8 cellular contexts compared by ENCODE assay signal in genomic region chr1:53328009-53328489, GRCh38. TPM values are rescaled to one million over a fixed set of nuclear protein-coding genes. Genes with fewer than 3 reads are reported as not detected.
DNase-seq lines count a peak whose midpoint lies in the region; ATAC-seq, FAIRE-seq and TF ChIP-seq lines count a peak whose summit lies in the region.

TSS of gene LRP8 (minus strand) at chr1:53328070. CDS start at chr1:53327912, 158 bp downstream.

- H3K9ac ChIP-seq in endothelial cell of umbilical vein (replicated peaks; ENCODE audit: extremely low read depth, insufficient read depth, low read length) = peak within 1 kb of the TSS; percentile 85
- peak within 1 kb of the TSS; percentile 53 to 60 for H3K9ac ChIP-seq in mucosa of rectum (ENCODE audit: low read depth in 1 of 2, low read length in 2 of 2)

- peak; percentile 34 for ATAC-seq in HG03439 (IDR thresholded peaks at IDR 0.05; ENCODE audit: unreplicated experiment)

- no peaks in the 10 kb centered on the region for H3K27me3 ChIP-seq in endothelial cell of umbilical vein (ENCODE audit: control insufficient read depth in 2 of 2, insufficient read depth in 2 of 2, low read length in 2 of 2)
- no peaks in the 10 kb centered on the region for H3K27me3 ChIP-seq in mucosa of rectum (ENCODE audit: control insufficient read depth in 2 of 2, insufficient read depth in 2 of 2, low read length in 2 of 2)

- H3K27ac ChIP-seq in endothelial cell of umbilical vein (ENCODE audit: insufficient read depth, low read depth, low read length) (peak within 1 kb of the TSS; percentile 81), mucosa of rectum (ENCODE audit: low read depth in 2 of 2, low read length in 2 of 2) (peak within 1 kb of the TSS in 1 of 2 donors; percentile 16)

- POLR2A ChIA-PET in endothelial cell of umbilical vein (lab: Charles Lee) = no interaction called here

- no peaks in the 10 kb centered on the region for H3K36me3 ChIP-seq in endothelial cell of umbilical vein (ENCODE audit: control insufficient read depth in 2 of 2, extremely low read depth in 1 of 2, insufficient read depth in 2 of 2, low read length in 2 of 2)
- no peaks in the 10 kb centered on the region for H3K36me3 ChIP-seq in mucosa of rectum (ENCODE audit: control insufficient read depth in 2 of 2, insufficient read depth in 2 of 2, low read length in 2 of 2)

- no peaks in the 10 kb centered on the region for H3K9me1 ChIP-seq in endothelial cell of umbilical vein (replicated peaks; ENCODE audit: control insufficient read depth, extremely low read depth, insufficient read depth, low read length)

- H3K4me3 ChIP-seq in AG10803 (ENCODE audit: low read length) = peak within 1 kb of the TSS; percentile 72
- peak within 1 kb of the TSS; percentile 53 to 83 (median 79) for H3K4me3 ChIP-seq in endothelial cell of umbilical vein (replicated peaks in 1 of 3; ENCODE audit: insufficient read depth in 1 of 3, low read depth in 1 of 3, low read length in 3 of 3)
- H3K4me3 ChIP-seq in mucosa of rectum (ENCODE audit: low read length in 2 of 2) = peak within 1 kb of the TSS; percentile 75 to 78

- H3K4me1 ChIP-seq in endothelial cell of umbilical vein (ENCODE audit: control insufficient read depth, extremely low read depth, insufficient read depth, low read length) = peaks cover 16% of the 10 kb centered on the region
- H3K4me1 ChIP-seq in mucosa of rectum (ENCODE audit: control insufficient read depth in 2 of 2, insufficient read depth in 2 of 2, low read length in 2 of 2) = peaks cover 12 to 14% of the 10 kb centered on the region in 2 donors

- dilution Hi-C loops in endothelial cell of umbilical vein (cut with MboI; ENCODE audit: extremely low pct_ligation_motif_present, low sequenced_read_pairs) = no loop called here

- peaks cover 33% of the 10 kb centered on the region for H3K79me2 ChIP-seq in endothelial cell of umbilical vein (ENCODE audit: control insufficient read depth, insufficient read depth, low read length)

- TF ChIP-seq CTCF in AG10803 (conservative IDR thresholded peaks at IDR 0.05; ENCODE audit: low read length) (no peak), endothelial cell of umbilical vein (IDR thresholded peaks at IDR 0.05; ENCODE audit: extremely low read depth in 1 of 2, insufficient read depth in 1 of 2, low read depth in 1 of 2, low read length in 2 of 2) (no peak)

- no TSS peak for BruUV-seq in endothelial cell of umbilical vein (replicated peaks; lab: Mats Ljungman, UMichigan)

- no peaks in the 10 kb centered on the region for H3K9me3 ChIP-seq in endothelial cell of umbilical vein (replicated peaks; ENCODE audit: control insufficient read depth, insufficient read depth, low read length)
- H3K9me3 ChIP-seq in mucosa of rectum (ENCODE audit: control insufficient read depth in 2 of 2, low read length in 2 of 2) = no peaks in the 10 kb centered on the region

- peak within 1 kb of the TSS; percentile 95 for H2AFZ ChIP-seq in endothelial cell of umbilical vein (ENCODE audit: low read depth, low read length)

- DNase-seq in AG10803 (ENCODE audit: low read depth) = peak; percentile 49
- peak; percentile 72 for DNase-seq in NOMO-1 treated with dmso at 0.1 percent for 144 hours (lab: John Stamatoyannopoulos, UW; ENCODE audit: unreplicated experiment)
- DNase-seq in activated CD8-positive, alpha-beta memory T cell treated with anti-CD3 and anti-CD28 coated beads, Interleukin-2, amount 50 U/mL, for 24 hours (ENCODE audit: extremely low read depth) = peak; percentile 47
- peak; percentile 51 for DNase-seq in endothelial cell of umbilical vein (ENCODE audit: low read depth, low spot score)
- peak; percentile 45 to 55 for DNase-seq in stimulated activated CD8-positive, alpha-beta memory T cell treated with anti-CD3 and anti-CD28 coated beads, Interleukin-7, amount 100 ng/mL, for 1 hour (ENCODE audit: low read depth in 2 of 2)

- peak; percentile 66 for FAIRE-seq in endothelial cell of umbilical vein (lab: Jason Lieb, UNC)

- CTCF ChIA-PET in endothelial cell of umbilical vein (lab: Charles Lee) = interaction anchor here (2.2 kb wide), 1 partner anchor 65 kb away, joined by 8 read pairs; no protein-coding TSS in a partner anchor

- intact Hi-C loops in endothelial cell of umbilical vein (cut with micrococcal nuclease) = loop anchor here (1.0 kb wide), 1 partner anchor 65 kb away; no protein-coding TSS in a partner anchor

- peak within 1 kb of the TSS; percentile 25 for H3K4me2 ChIP-seq in endothelial cell of umbilical vein (ENCODE audit: insufficient read depth, low read length)

- peak; percentile 65 for TF ChIP-seq POLR2A in GM19193 (IDR thresholded peaks at IDR 0.05; ENCODE audit: extremely low read depth, insufficient read depth, insufficient read length)
- no peak for TF ChIP-seq POLR2A in endothelial cell of umbilical vein (IDR thresholded peaks at IDR 0.05; ENCODE audit: low read depth, low read length)

- H4K20me1 ChIP-seq in endothelial cell of umbilical vein (replicated peaks; ENCODE audit: control insufficient read depth, extremely low read depth, insufficient read depth, low read length) = no peaks in the 10 kb centered on the region

TF ChIP-seq in endothelial cell of umbilical vein, 7 proteins besides CTCF, POLR2A, EP300 and RAD21:
- no peak for TF ChIP-seq FOS (IDR thresholded peaks at IDR 0.05; ENCODE audit: borderline replicate concordance, insufficient read depth, low read length)
- no peak for TF ChIP-seq JUN (IDR thresholded peaks at IDR 0.05; ENCODE audit: borderline replicate concordance, insufficient read depth, insufficient read length, low read depth)
- no peak for TF ChIP-seq GATA2 (IDR thresholded peaks at IDR 0.05; ENCODE audit: insufficient read depth, insufficient read length, low read depth, low read length)
- TF ChIP-seq MAX (IDR thresholded peaks at IDR 0.05; ENCODE audit: insufficient read depth, insufficient read length) = no peak
- TF ChIP-seq MYC (IDR thresholded peaks at IDR 0.05; ENCODE audit: low read depth, low read length) = no peak
- no peak for TF ChIP-seq POLR2AphosphoS5 (IDR thresholded peaks at IDR 0.05; ENCODE audit: insufficient read depth, low read depth, low read length)

RNA-seq across cellular contexts. Expression of gene LRP8, which starts in this region (rescaled TPM):
- 57.1 and 62.2 TPM in 2 replicates for total RNA-seq in endothelial cell of umbilical vein
- 32.7 and 40.9 TPM in 2 replicates for polyA plus RNA-seq in endothelial cell of umbilical vein
- polyA plus RNA-seq in endothelial cell of umbilical vein (2011; cell fraction: cytosol; rRNA removed) = 29.8 and 30.0 TPM in 2 replicates
- 124 and 145 TPM in 2 replicates for polyA plus RNA-seq in endothelial cell of umbilical vein (2011; cell fraction: nucleus; rRNA removed)
- 26.6 and 30.5 TPM in 2 replicates for polyA plus RNA-seq in endothelial cell of umbilical vein (2012)
- polyA minus RNA-seq in endothelial cell of umbilical vein = 81.5 and 89.4 TPM in 2 replicates
- polyA minus RNA-seq in endothelial cell of umbilical vein (2011; cell fraction: cytosol; rRNA and poly(A)+ RNA removed) = 59.2 TPM
- polyA minus RNA-seq in endothelial cell of umbilical vein (2011; cell fraction: nucleus; rRNA and poly(A)+ RNA removed) = 51.7 and 72.7 TPM in 2 replicates
